ENCODE assay signal across 30 cellular contexts in genomic region chr2:16305191-16305590, GRCh38.
DNase-seq lines count a peak whose midpoint lies in the region; ATAC-seq and TF ChIP-seq lines count a peak whose summit lies in the region.
"Had no signal": no experiment of that assay in that cellular context is flagged by ENCODE, and none has a peak within 500 bp of the region (broad histone marks: within the 10 kb centered on the region; RNA-seq: fewer than 3 reads in every experiment).

No MANE protein-coding gene starts in this region.

- H2AFZ ChIP-seq in GM23338 = 0 out of 2 replicates have a peak overlapping the region, but pooled peaks have one; percentile 20

- H3F3A ChIP-seq in GM23338 (replicated peaks; ENCODE audit: low read depth) = no peaks in the 10 kb centered on the region

- DNase-seq in BE2C (peak; percentile 90), GM23338 (ENCODE audit: low spot score) (no peak)
- DNase-seq in activated CD8-positive, alpha-beta memory T cell treated with anti-CD3 and anti-CD28 coated beads, Interleukin-2, amount 10 ng/mL, durations not matched to agents 7 days and 5 days = no peak
- DNase-seq: 8988T; ACHN; AML-193; C1 segment of cervical spinal cord; Caco-2; Calu3; CD4-positive, alpha-beta memory T cell; CD4-positive, alpha-beta T cell; CD4-positive, CD25-positive, alpha-beta regulatory T cell; CD8-positive, alpha-beta memory T cell; CD8-positive, alpha-beta T cell; COR-L47; DMS 273 treated with DMSO at 0.1 percent for 48 hours; DMS153; DMS53; DMS79; DMS79 treated with DMSO at 0.1 percent for 48 hours; DND-41; EL had no signal

- H4K20me1 ChIP-seq in GM23338 (replicated peaks; ENCODE audit: insufficient read depth) = no peaks in the 10 kb centered on the region
- H4K20me1 ChIP-seq: BLaER1; BLaER1 treated with 17β-estradiol and CSF1 and Interleukin-3, amounts not matched to agents 10 nM and 100 nM had no signal

- CTCF ChIA-PET in activated CD8-positive, alpha-beta memory T cell treated with anti-CD3 and anti-CD28 coated beads, Interleukin-2, amount 10 ng/mL, durations not matched to agents 7 days and 5 days (lab: Charles Lee) = no interaction called here

- H3K36me3 Mint-ChIP-seq in GM23338 (ENCODE audit: low read depth) = no peaks in the 10 kb centered on the region
- no peaks in the 10 kb centered on the region for H3K36me3 Mint-ChIP-seq in activated CD8-positive, alpha-beta memory T cell treated with anti-CD3 and anti-CD28 coated beads, Interleukin-2, amount 10 ng/mL, durations not matched to agents 7 days and 5 days
- H3K36me3 Mint-ChIP-seq: CD14-positive monocyte; CD4-positive, alpha-beta memory T cell; CD4-positive, CD25-positive, alpha-beta regulatory T cell; CD8-positive, alpha-beta memory T cell; CD8-positive, alpha-beta T cell had no signal

- no peak overlapping the region for H3K4me3 Mint-ChIP-seq in GM23338
- no peak overlapping the region for H3K4me3 Mint-ChIP-seq in activated CD8-positive, alpha-beta memory T cell treated with anti-CD3 and anti-CD28 coated beads, Interleukin-2, amount 10 ng/mL, durations not matched to agents 7 days and 5 days
- H3K4me3 Mint-ChIP-seq: B cell; CD14-positive monocyte; CD4-positive, alpha-beta memory T cell; CD4-positive, alpha-beta T cell; CD4-positive, CD25-positive, alpha-beta regulatory T cell; CD8-positive, alpha-beta memory T cell; CD8-positive, alpha-beta T cell had no signal

- H3K4me3 ChIP-seq in BE2C (ENCODE audit: low read depth, low read length) = no peak overlapping the region
- H3K4me3 ChIP-seq in GM23338 = no peak overlapping the region
- H3K4me3 ChIP-seq: A549; BLaER1; BLaER1 treated with 17β-estradiol and CSF1 and Interleukin-3, amounts not matched to agents 10 nM and 100 nM had no signal

- H3K9me3 ChIP-seq in BE2C = peaks cover 27% of the 10 kb centered on the region
- H3K9me3 ChIP-seq: BLaER1 had no signal

- H3K79me2 ChIP-seq in GM23338 (replicated peaks; ENCODE audit: insufficient read depth) = no peaks in the 10 kb centered on the region

- no peaks in the 10 kb centered on the region; the same call in 1 of the 2 replicates for H3K9me2 ChIP-seq in GM23338 (ENCODE audit: insufficient read depth)

- H3K27ac Mint-ChIP-seq in GM23338 = no peak overlapping the region
- H3K27ac Mint-ChIP-seq in activated CD8-positive, alpha-beta memory T cell treated with anti-CD3 and anti-CD28 coated beads, Interleukin-2, amount 10 ng/mL, durations not matched to agents 7 days and 5 days = no peak overlapping the region
- H3K27ac Mint-ChIP-seq: B cell; CD14-positive monocyte; CD4-positive, alpha-beta memory T cell; CD4-positive, alpha-beta T cell; CD4-positive, CD25-positive, alpha-beta regulatory T cell; CD8-positive, alpha-beta memory T cell; CD8-positive, alpha-beta T cell had no signal

- ATAC-seq in GM23338 (no peak), HG02870 (IDR thresholded peaks at IDR 0.05; ENCODE audit: unreplicated experiment) (no peak)
- no peak for ATAC-seq in activated CD8-positive, alpha-beta memory T cell treated with anti-CD3 and anti-CD28 coated beads, Interleukin-2, amount 10 ng/mL, durations not matched to agents 7 days and 5 days
- ATAC-seq: A549; CD8-positive, alpha-beta T cell had no signal

- H3K27me3 ChIP-seq in BE2C = peaks cover 35% of the 10 kb centered on the region
- no peaks in the 10 kb centered on the region for H3K27me3 ChIP-seq in GM23338 (ENCODE audit: insufficient read depth)
- H3K27me3 ChIP-seq: BLaER1; BLaER1 treated with 17β-estradiol and CSF1 and Interleukin-3, amounts not matched to agents 10 nM and 100 nM had no signal

- TF ChIP-seq CTCF in BE2C (IDR thresholded peaks at IDR 0.05; ENCODE audit: low read depth, low read length) (no peak), GM23338 (conservative IDR thresholded peaks at IDR 0.05; ENCODE audit: low read depth in 2 of 2) (no peak)

- no peak overlapping the region for H3K27ac ChIP-seq in GM23338 (ENCODE audit: low read depth)
- H3K27ac ChIP-seq: 22Rv1; A549; BLaER1; BLaER1 treated with 17β-estradiol and CSF1 and Interleukin-3, amounts not matched to agents 10 nM and 100 nM; C4-2B had no signal

- peaks cover 7% of the 10 kb centered on the region for H3K27me3 Mint-ChIP-seq in GM23338 (ENCODE audit: insufficient read depth, low read depth, poor library complexity)
- H3K27me3 Mint-ChIP-seq in activated CD8-positive, alpha-beta memory T cell treated with anti-CD3 and anti-CD28 coated beads, Interleukin-2, amount 10 ng/mL, durations not matched to agents 7 days and 5 days = no peaks in the 10 kb centered on the region

- H3K4me1 Mint-ChIP-seq in GM23338 = peaks cover 18% of the 10 kb centered on the region
- no peaks in the 10 kb centered on the region for H3K4me1 Mint-ChIP-seq in activated CD8-positive, alpha-beta memory T cell treated with anti-CD3 and anti-CD28 coated beads, Interleukin-2, amount 10 ng/mL, durations not matched to agents 7 days and 5 days

- H3K4me2 ChIP-seq in GM23338 = no peak overlapping the region
- H3K4me2 ChIP-seq: A549; BLaER1; BLaER1 treated with 17β-estradiol and CSF1 and Interleukin-3, amounts not matched to agents 10 nM and 100 nM had no signal

- peaks cover 4% of the 10 kb centered on the region; the same call in 1 of the 3 replicates for H3K9me3 Mint-ChIP-seq in GM23338
- H3K9me3 Mint-ChIP-seq in activated CD8-positive, alpha-beta memory T cell treated with anti-CD3 and anti-CD28 coated beads, Interleukin-2, amount 10 ng/mL, durations not matched to agents 7 days and 5 days (ENCODE audit: low read depth) = no peaks in the 10 kb centered on the region
- H3K9me3 Mint-ChIP-seq: CD4-positive, alpha-beta T cell had no signal

- H3K36me3 ChIP-seq in BE2C (no peaks in the 10 kb centered on the region), GM23338 (ENCODE audit: insufficient read depth) (no peaks in the 10 kb centered on the region)
- H3K36me3 ChIP-seq: BLaER1 had no signal

- H3K4me1 ChIP-seq in BE2C (no peaks in the 10 kb centered on the region), GM23338 (ENCODE audit: insufficient read depth) (peaks cover 16% of the 10 kb centered on the region)
- H3K4me1 ChIP-seq: A549, Caco-2 had no signal

TF ChIP-seq in GM23338, 12 proteins besides CTCF, POLR2A, EP300 and RAD21 (continues in another document):
- no peak for TF ChIP-seq POLR2AphosphoS5 (IDR thresholded peaks at IDR 0.05; ENCODE audit: low read depth)
- no peak for TF ChIP-seq ZNF114 (CRISPR knock-in tag; IDR thresholded peaks at IDR 0.05)
- TF ChIP-seq EZH2 (IDR thresholded peaks at IDR 0.05; ENCODE audit: low read depth, unreplicated experiment) = no peak
- no peak for TF ChIP-seq CREB1 (CRISPR knock-in tag; IDR thresholded peaks at IDR 0.05; ENCODE audit: low read depth)
- TF ChIP-seq EZH2phosphoT487 (IDR thresholded peaks at IDR 0.05; ENCODE audit: unreplicated experiment) = no peak
- TF ChIP-seq ZNF462 (CRISPR knock-in tag; IDR thresholded peaks at IDR 0.05) = no peak
